In the genomic region with DNA sequence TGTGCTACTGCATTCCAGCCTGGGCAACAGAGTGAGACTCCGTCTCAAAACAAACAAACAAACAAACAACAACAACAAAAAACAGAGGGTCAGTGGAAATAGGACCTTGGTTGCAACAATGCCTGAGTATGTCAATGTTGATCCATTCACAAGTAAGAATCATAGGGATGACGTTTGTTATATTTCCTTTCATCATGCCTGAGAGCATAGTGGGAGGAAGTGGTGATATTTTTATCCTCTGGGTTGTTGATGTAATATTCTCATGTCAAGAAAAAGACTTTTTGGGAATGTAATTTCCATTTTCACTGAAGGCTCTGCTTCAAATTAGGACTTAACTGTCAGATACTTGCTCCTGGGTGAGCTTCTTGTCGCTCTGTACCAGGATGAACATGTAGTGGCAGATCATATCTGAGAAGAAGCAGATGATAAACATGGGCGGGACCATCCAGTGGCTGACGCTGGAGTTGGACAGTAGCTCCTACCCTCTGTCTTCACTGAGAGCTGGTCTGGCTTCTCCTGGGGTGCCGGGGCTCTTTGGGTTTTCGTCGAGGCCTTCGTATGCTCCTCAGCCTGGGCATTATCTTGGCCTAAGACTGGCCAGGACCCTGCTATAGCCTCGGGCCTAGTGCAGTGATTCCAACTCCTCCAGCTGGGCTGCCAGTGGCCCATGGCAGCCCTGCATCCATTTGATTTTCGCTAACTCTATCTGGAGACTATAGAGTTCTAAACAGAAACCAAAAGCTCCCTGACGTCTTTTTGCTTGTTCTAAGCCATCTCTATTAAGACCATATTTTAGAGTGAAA, we compare ENCODE assay signal across 8 cellular contexts. TPM values are rescaled to one million over a fixed set of nuclear protein-coding genes. Genes with fewer than 3 reads are reported as not detected.
A peak's percentile ranks its signal among the peaks of the same experiment; 100 is the strongest.
DNase-seq lines count a peak whose midpoint lies in the region; ATAC-seq and TF ChIP-seq lines count a peak whose summit lies in the region.

No MANE protein-coding gene starts in this region.

- ATAC-seq in SK-N-SH treated with all-trans-retinoic acid at 6 μM for 48 hours (peak; percentile 69), GM21390 (IDR thresholded peaks at IDR 0.05; ENCODE audit: unreplicated experiment) (no peak)

- H3K9ac ChIP-seq in mucosa of stomach (ENCODE audit: low read length) = peak overlapping the region; percentile 66

- H3K36me3 ChIP-seq in mucosa of stomach (ENCODE audit: control insufficient read depth, insufficient read depth, low read length) = no peaks in the 10 kb centered on the region

- DNase-seq in EL (peak; percentile 62), dermis blood vessel endothelial cell (peak; percentile 57), NCI-H1694 treated with DMSO at 0.1 percent for 48 hours (lab: John Stamatoyannopoulos, UW) (no peak), islet precursor cell (no peak), RPMI8226 (no peak)

- no peaks in the 10 kb centered on the region for H3K9me3 ChIP-seq in mucosa of stomach (ENCODE audit: control insufficient read depth, low read length)

- H3K4me3 ChIP-seq in mucosa of stomach (ENCODE audit: low read length) = no peak overlapping the region

- H3K27me3 ChIP-seq in mucosa of stomach (ENCODE audit: control insufficient read depth, insufficient read depth, low read length) = no peaks in the 10 kb centered on the region

- H3K4me1 ChIP-seq in mucosa of stomach (ENCODE audit: control insufficient read depth, insufficient read depth, low read length) = peaks cover 25% of the 10 kb centered on the region

TF ChIP-seq in SK-N-SH treated with all-trans-retinoic acid at 6 μM for 48 hours, 23 proteins besides CTCF, POLR2A, EP300 and RAD21:
- no peak for TF ChIP-seq POU6F1 (CRISPR knock-in tag; IDR thresholded peaks at IDR 0.05; ENCODE audit: borderline replicate concordance, low read depth)
- TF ChIP-seq ZNF70 (CRISPR knock-in tag; IDR thresholded peaks at IDR 0.05) = no peak
- no peak for TF ChIP-seq ZFP3 (CRISPR knock-in tag; IDR thresholded peaks at IDR 0.05)
- no peak for TF ChIP-seq TCF4 (CRISPR knock-in tag; IDR thresholded peaks at IDR 0.05; ENCODE audit: borderline replicate concordance)
- no peak for TF ChIP-seq TOX (CRISPR knock-in tag; IDR thresholded peaks at IDR 0.05; ENCODE audit: borderline replicate concordance)
- TF ChIP-seq ISL1 (CRISPR knock-in tag; IDR thresholded peaks at IDR 0.05) = no peak
- TF ChIP-seq ESRRG (CRISPR knock-in tag; IDR thresholded peaks at IDR 0.05) = no peak

RNA-seq across cellular contexts. Expression of gene CYB5B, which starts 19.6 kb away (rescaled TPM):
- total RNA-seq in dermis blood vessel endothelial cell = 77.8 and 182 TPM in 2 replicates

RNA-seq across cellular contexts. Expression of gene TERF2, which starts 58.2 kb away (rescaled TPM):
- total RNA-seq in dermis blood vessel endothelial cell = 12.2 and 14.5 TPM in 2 replicates

Comparison
In these comparisons a context has a peak if more than half of its experiments do, and no peak if none do; other contexts are left out.
1. DNase-seq: peak in EL (single experiment) and dermis blood vessel endothelial cell (single experiment); none in NCI-H1694 treated with DMSO at 0.1 percent for 48 hours (single experiment), islet precursor cell (single experiment) and RPMI8226 (single experiment).